8 cellular contexts compared by ENCODE assay signal in genomic region chr6:71250050-71250689, GRCh38. TPM values are rescaled to one million over a fixed set of nuclear protein-coding genes. Genes with fewer than 3 reads are reported as not detected.
DNase-seq lines count a peak whose midpoint lies in the region; ATAC-seq, FAIRE-seq and TF ChIP-seq lines count a peak whose summit lies in the region.

No MANE protein-coding gene starts in this region.

- peaks cover 8 to 10% of the 10 kb centered on the region in 2 donors for H3K9me3 Mint-ChIP-seq in stimulated activated naive B cell treated with anti-CD40 and anti-IgM and Interleukin-4, amounts not matched to agents 10 μg/mL and 1 μg/mL and 100 μg/mL, for 72 hours

- TF ChIP-seq CTCF in HFF-Myc (IDR thresholded peaks at IDR 0.05; ENCODE audit: low read depth, low read length, missing control alignments) (no peak), right atrium auricular region (IDR thresholded peaks at IDR 0.05) (no peak), kidney (IDR thresholded peaks at IDR 0.05; ENCODE audit: borderline replicate concordance, extremely low read depth, insufficient read depth) (no peak)

- H3K27ac Mint-ChIP-seq in stimulated activated naive B cell treated with anti-CD40 and anti-IgM and Interleukin-4, amounts not matched to agents 10 μg/mL and 1 μg/mL and 100 μg/mL, for 72 hours: peak overlapping the region; percentile 14

- H3K4me1 Mint-ChIP-seq in stimulated activated naive B cell treated with anti-CD40 and anti-IgM and Interleukin-4, amounts not matched to agents 10 μg/mL and 1 μg/mL and 100 μg/mL, for 72 hours: peaks cover 38 to 69% of the 10 kb centered on the region in 2 donors

- intact Hi-C loops in kidney (cut with DNase I): no loop called here

- H3K36me3 ChIP-seq in adipocyte (ENCODE audit: control insufficient read depth, insufficient read depth, low read length, severe bottlenecking) (no peaks in the 10 kb centered on the region), right atrium auricular region (no peaks in the 10 kb centered on the region), kidney (ENCODE audit: control insufficient read depth in 1 of 2, insufficient read depth in 2 of 2, low read length in 2 of 2) (no peaks in the 10 kb centered on the region)

- no peak for ATAC-seq in stimulated activated naive B cell treated with anti-CD40 and anti-IgM and Interleukin-4, amounts not matched to agents 10 μg/mL and 1 μg/mL and 100 μg/mL, for 72 hours (replicated peaks)
- no peak for ATAC-seq in GM21360 (IDR thresholded peaks at IDR 0.05; ENCODE audit: unreplicated experiment)
- ATAC-seq in GM19351 (IDR thresholded peaks at IDR 0.05; ENCODE audit: unreplicated experiment): no peak
- ATAC-seq in GM19452 (IDR thresholded peaks at IDR 0.05; ENCODE audit: unreplicated experiment): no peak

- no peaks in the 10 kb centered on the region for H3K27me3 ChIP-seq in adipocyte (replicated peaks; ENCODE audit: control insufficient read depth, insufficient read depth, low read length)
- H3K27me3 ChIP-seq in right atrium auricular region: no peaks in the 10 kb centered on the region

- peaks cover 20% of the 10 kb centered on the region for H3K4me1 ChIP-seq in adipocyte (ENCODE audit: control insufficient read depth, insufficient read depth, low read length)
- H3K4me1 ChIP-seq in right atrium auricular region: peaks cover 0 to 31% of the 10 kb centered on the region in 2 donors
- H3K4me1 ChIP-seq in kidney (ENCODE audit: control insufficient read depth in 1 of 2, insufficient read depth in 1 of 2, low read depth in 1 of 2, low read length in 2 of 2): peaks cover 0 to 5% of the 10 kb centered on the region in 2 donors

- no peaks in the 10 kb centered on the region for H3K9me3 ChIP-seq in adipocyte (ENCODE audit: control insufficient read depth, low read length)
- no peaks in the 10 kb centered on the region for H3K9me3 ChIP-seq in right atrium auricular region
- H3K9me3 ChIP-seq in kidney (ENCODE audit: control insufficient read depth in 1 of 2, low read length in 2 of 2): no peaks in the 10 kb centered on the region

- no peak for FAIRE-seq in kidney (lab: Jason Lieb, UNC)

- DNase-seq in HFF-Myc (ENCODE audit: extremely low read depth, low read depth): peak; percentile 38
- peak; percentile 89 for DNase-seq in adipocyte (ENCODE audit: low read depth)
- DNase-seq in right atrium auricular region (ENCODE audit: low spot score): no peak
- DNase-seq in stimulated activated naive B cell treated with anti-CD40 and anti-IgM and Interleukin-4, amounts not matched to agents 10 μg/mL and 1 μg/mL and 100 μg/mL, for 72 hours: no peak
- DNase-seq in kidney: no peak

- no peaks in the 10 kb centered on the region for H3K27me3 Mint-ChIP-seq in stimulated activated naive B cell treated with anti-CD40 and anti-IgM and Interleukin-4, amounts not matched to agents 10 μg/mL and 1 μg/mL and 100 μg/mL, for 72 hours

- H3K4me3 ChIP-seq in HFF-Myc (replicated peaks; ENCODE audit: low read depth, low read length) (no peak overlapping the region), adipocyte (ENCODE audit: low read length) (peak overlapping the region; percentile 65), right atrium auricular region (no peak overlapping the region), kidney (ENCODE audit: low read length in 2 of 2) (no peak overlapping the region)

- H3K27ac ChIP-seq in right atrium auricular region (peak overlapping the region; percentile 37 to 73), kidney (ENCODE audit: low read depth in 2 of 2, low read length in 2 of 2) (peak overlapping the region in 1 of 2 donors; percentile 68)

- peaks cover 0 to 4% of the 10 kb centered on the region in 2 donors for H3K36me3 Mint-ChIP-seq in stimulated activated naive B cell treated with anti-CD40 and anti-IgM and Interleukin-4, amounts not matched to agents 10 μg/mL and 1 μg/mL and 100 μg/mL, for 72 hours

- H3K9ac ChIP-seq in adipocyte (ENCODE audit: low read length): peak overlapping the region; percentile 5
- H3K9ac ChIP-seq in kidney (ENCODE audit: low read length in 2 of 2): no peak overlapping the region

- H3K4me3 Mint-ChIP-seq in stimulated activated naive B cell treated with anti-CD40 and anti-IgM and Interleukin-4, amounts not matched to agents 10 μg/mL and 1 μg/mL and 100 μg/mL, for 72 hours: no peak overlapping the region

RNA-seq across cellular contexts. Expression of gene OGFRL1, which starts 38.4 kb away (rescaled TPM):
- total RNA-seq in right atrium auricular region: 10 to 100 TPM; 12.0 to 15.1 TPM
- 16.0 TPM for total RNA-seq in kidney
- polyA plus RNA-seq in kidney (ENCODE audit: insufficient read depth, low read depth, low replicate concordance): 3.6 TPM

Comparison
In these comparisons a context has a peak if more than half of its experiments do, and no peak if none do; other contexts are left out.
1. DNase-seq: peak in HFF-Myc (single experiment) and adipocyte (single experiment); none in right atrium auricular region (single experiment), stimulated activated naive B cell treated with anti-CD40 and anti-IgM and Interleukin-4, amounts not matched to agents 10 μg/mL and 1 μg/mL and 100 μg/mL, for 72 hours (single experiment) and kidney (single experiment).